1 cellular context compared by ENCODE assay signal in the genomic region with DNA sequence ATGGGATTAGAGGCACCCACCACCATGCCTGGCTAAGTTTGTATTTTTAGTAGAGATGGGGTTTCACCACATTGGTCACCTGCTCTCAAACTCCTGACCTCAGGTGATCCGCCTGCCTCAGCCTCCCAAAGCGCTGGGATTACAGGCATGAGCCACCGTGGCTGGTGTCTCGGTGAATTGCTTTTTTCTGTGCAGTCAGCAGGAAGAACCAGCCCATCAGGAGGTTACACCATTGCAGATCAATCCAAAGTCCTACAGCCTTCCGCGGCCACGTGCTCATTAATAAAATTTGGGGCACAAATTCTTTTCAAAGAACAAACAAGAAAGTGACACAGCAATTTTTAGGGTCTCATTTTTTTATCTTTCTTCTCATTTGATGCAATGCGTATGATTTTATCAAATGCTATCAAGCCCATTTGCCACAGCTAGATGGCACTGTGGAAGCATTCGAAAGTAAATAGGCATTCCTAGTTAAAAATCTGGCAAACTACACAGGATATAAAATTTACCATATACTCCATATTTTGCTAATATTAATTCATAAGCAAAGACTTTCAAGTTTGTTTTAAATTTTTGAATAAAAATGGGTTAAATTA.
TF ChIP-seq lines count a peak whose summit lies in the region.

No MANE protein-coding gene starts in this region.

TF ChIP-seq in H1, 55 proteins besides CTCF, POLR2A, EP300 and RAD21 (continued from another document):
- TF ChIP-seq, protein P1, sequence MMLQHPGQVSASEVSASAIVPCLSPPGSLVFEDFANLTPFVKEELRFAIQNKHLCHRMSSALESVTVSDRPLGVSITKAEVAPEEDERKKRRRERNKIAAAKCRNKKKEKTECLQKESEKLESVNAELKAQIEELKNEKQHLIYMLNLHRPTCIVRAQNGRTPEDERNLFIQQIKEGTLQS (IDR thresholded peaks at IDR 0.05; ENCODE audit: insufficient read depth, low read depth, low read length): no peak
- TF ChIP-seq SP4 (IDR thresholded peaks at IDR 0.05; ENCODE audit: low read length): no peak
- TF ChIP-seq TAF7 (optimal IDR thresholded peaks at IDR 0.05; ENCODE audit: borderline replicate concordance, low read depth, low read length): no peak
TF ChIP-seq in H1: peak in this region for 0.
